8 cellular contexts compared by ENCODE assay signal in the genomic region with DNA sequence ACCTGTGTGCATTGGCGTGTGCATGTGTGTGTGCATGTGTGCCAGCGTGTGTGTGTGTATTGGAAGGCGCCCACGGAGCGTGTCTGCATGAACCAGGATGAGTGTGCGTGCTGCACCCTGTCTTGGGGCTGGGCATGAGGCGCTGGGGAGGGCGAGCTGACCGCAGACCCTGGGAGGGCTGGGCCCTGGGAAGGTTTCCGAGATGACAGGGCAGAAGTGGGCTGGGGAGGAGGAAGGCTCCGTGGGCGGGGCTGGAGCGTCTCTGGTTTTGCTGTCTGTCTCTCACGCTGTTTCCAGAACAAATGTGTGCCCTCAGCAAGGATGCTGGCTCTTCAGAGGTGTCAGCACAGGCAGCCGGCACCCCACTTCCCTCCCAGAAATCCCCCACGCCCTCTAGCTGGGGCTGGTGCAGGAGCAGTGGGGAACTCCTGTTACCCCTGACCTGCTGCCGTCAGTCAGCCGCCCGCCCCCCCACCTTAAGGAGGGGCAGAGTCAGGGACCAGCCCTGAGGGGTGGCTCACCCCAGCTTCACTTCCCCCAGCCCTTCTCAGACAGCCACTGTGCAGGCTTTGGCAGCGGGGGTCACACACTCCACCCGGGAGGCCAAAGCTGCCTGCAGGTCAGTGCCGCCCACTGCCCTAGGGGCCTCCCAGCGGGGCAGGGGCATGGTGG. TPM values are rescaled to one million over a fixed set of nuclear protein-coding genes. Genes with fewer than 3 reads are reported as not detected.
A peak's percentile ranks its signal among the peaks of the same experiment; 100 is the strongest.
DNase-seq lines count a peak whose midpoint lies in the region; ATAC-seq and TF ChIP-seq lines count a peak whose summit lies in the region.

A gene with protein sequence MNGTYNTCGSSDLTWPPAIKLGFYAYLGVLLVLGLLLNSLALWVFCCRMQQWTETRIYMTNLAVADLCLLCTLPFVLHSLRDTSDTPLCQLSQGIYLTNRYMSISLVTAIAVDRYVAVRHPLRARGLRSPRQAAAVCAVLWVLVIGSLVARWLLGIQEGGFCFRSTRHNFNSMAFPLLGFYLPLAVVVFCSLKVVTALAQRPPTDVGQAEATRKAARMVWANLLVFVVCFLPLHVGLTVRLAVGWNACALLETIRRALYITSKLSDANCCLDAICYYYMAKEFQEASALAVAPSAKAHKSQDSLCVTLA (plus strand): TSS at position 531 of the 672 bp plus-strand sequence. CDS start 4,473 bp downstream, outside the sequence.

- no peak for TF ChIP-seq CTCF in GM06990 (IDR thresholded peaks at IDR 0.05; ENCODE audit: insufficient read depth, low read length, poor library complexity, severe bottlenecking)
- no peak for TF ChIP-seq CTCF in OCI-LY3 (IDR thresholded peaks at IDR 0.05; ENCODE audit: low read depth, low read length)

- H3K79me2 ChIP-seq in OCI-LY3 (ENCODE audit: low read length) = no peaks in the 10 kb centered on the region

- DNase-seq in GM06990 (ENCODE audit: extremely low read depth, insufficient read length) (peak; percentile 71), left ventricle myocardium superior (peak; percentile 58), NCI-H1105 treated with DMSO at 0.1 percent for 48 hours (lab: John Stamatoyannopoulos, UW) (no peak), NCI-H146 (lab: John Stamatoyannopoulos, UW) (no peak), NAMALWA (ENCODE audit: low spot score) (no peak)
- peak; percentile 86 to 90 for DNase-seq in activated T-cell treated with anti-CD3 and anti-CD28 coated beads, Interleukin-2, amount 50 U/mL, for 48 hours
- DNase-seq in stimulated activated CD4-positive, alpha-beta T cell treated with anti-CD3 and anti-CD28 coated beads, Interleukin-4, amount 100 ng/mL, for 1 hour = peak; percentile 74

- no peak within 1 kb of the TSS for H3K9ac ChIP-seq in OCI-LY3 (ENCODE audit: low read length)

- intact Hi-C loops in left ventricle myocardium superior (cut with micrococcal nuclease) = no loop called here

- H3K36me3 ChIP-seq in GM06990 (ENCODE audit: control insufficient read depth, insufficient read depth, low read length) (no peaks in the 10 kb centered on the region; the same call in 1 of the 2 replicates), OCI-LY3 (replicated peaks; ENCODE audit: low read depth, low read length) (no peaks in the 10 kb centered on the region)

- H3K27ac ChIP-seq in OCI-LY3 (ENCODE audit: low read length) = no peak within 1 kb of the TSS

- no peaks in the 10 kb centered on the region for H4K20me1 ChIP-seq in OCI-LY3 (ENCODE audit: insufficient read depth, low read length)

- no peak within 1 kb of the TSS for H2AFZ ChIP-seq in OCI-LY3 (ENCODE audit: low read depth, low read length)

- H3K4me1 ChIP-seq in OCI-LY3 (ENCODE audit: low read length) = peaks cover 37% of the 10 kb centered on the region

- H3K4me2 ChIP-seq in OCI-LY3 (ENCODE audit: low read length) = peak within 1 kb of the TSS; percentile 62

- peak within 1 kb of the TSS; percentile 26 for H3K4me3 ChIP-seq in GM06990 (replicated peaks; ENCODE audit: low read depth, low read length)
- peak within 1 kb of the TSS; percentile 60 for H3K4me3 ChIP-seq in OCI-LY3 (ENCODE audit: low read length)

- H3K9me3 ChIP-seq in OCI-LY3 (ENCODE audit: insufficient read depth, low read length) = no peaks in the 10 kb centered on the region

- ATAC-seq in left ventricle myocardium superior = peak; percentile 40

- H3K27me3 ChIP-seq in GM06990 (replicated peaks; ENCODE audit: control insufficient read depth, insufficient read depth, low read length) (no peaks in the 10 kb centered on the region), OCI-LY3 (ENCODE audit: low read depth, low read length) (no peaks in the 10 kb centered on the region)

RNA-seq across cellular contexts. Expression of the gene that starts here (rescaled TPM):
- total RNA-seq in left ventricle myocardium superior = 2.1 TPM

Comparison
In these comparisons a context has a peak if more than half of its experiments do, and no peak if none do; other contexts are left out.
1. DNase-seq: peak in GM06990 (single experiment), activated T-cell treated with anti-CD3 and anti-CD28 coated beads, Interleukin-2, amount 50 U/mL, for 48 hours (2 of 2), left ventricle myocardium superior (single experiment) and stimulated activated CD4-positive, alpha-beta T cell treated with anti-CD3 and anti-CD28 coated beads, Interleukin-4, amount 100 ng/mL, for 1 hour (single experiment); none in NCI-H1105 treated with DMSO at 0.1 percent for 48 hours (single experiment), NCI-H146 (single experiment) and NAMALWA (single experiment).